Comparison of ENCODE assay signal across 8 cellular contexts in genomic region chr19:661427-662196, GRCh38. TPM values are rescaled to one million over a fixed set of nuclear protein-coding genes. Genes with fewer than 3 reads are reported as not detected.
DNase-seq lines count a peak whose midpoint lies in the region; FAIRE-seq and TF ChIP-seq lines count a peak whose summit lies in the region.

No MANE protein-coding gene starts in this region.

- H3K36me3 Mint-ChIP-seq in CD8-positive, alpha-beta memory T cell, result peaks cover 0 to 38% (median 0%) of the 10 kb centered on the region in 3 donors

- peak overlapping the region; percentile 84 for H3K4me3 ChIP-seq in CD8-positive, alpha-beta memory T cell (ENCODE audit: low read length)
- H3K4me3 ChIP-seq in esophagus squamous epithelium (peak overlapping the region; percentile 85 to 100 (median 98)), rectal smooth muscle tissue (ENCODE audit: low read length) (peak overlapping the region; percentile 54)

- intact Hi-C loops in esophagus squamous epithelium (cut with DNase I), result no loop called here

- FAIRE-seq in HTR-8/SVneo (lab: Jason Lieb, UNC), result no peak

- H3K4me3 Mint-ChIP-seq in CD8-positive, alpha-beta memory T cell, result peak overlapping the region; percentile 98 to 99 (median 98)

- peaks cover 0 to 3% of the 10 kb centered on the region in 2 donors for H3K27me3 Mint-ChIP-seq in CD8-positive, alpha-beta memory T cell

- CTCF ChIA-PET in CD8-positive, alpha-beta memory T cell (lab: Charles Lee), result interaction anchor here (0.6 to 1.6 kb wide), 3 partner anchors 13 to 341 kb away, joined by 3 to 4 read pairs (median 4); no protein-coding TSS in a partner anchor

- no peaks in the 10 kb centered on the region for H3K9me3 ChIP-seq in CD8-positive, alpha-beta memory T cell (ENCODE audit: low read length)
- no peaks in the 10 kb centered on the region for H3K9me3 ChIP-seq in esophagus squamous epithelium

- peaks cover 29 to 64% (median 34%) of the 10 kb centered on the region in 3 donors for H3K4me1 Mint-ChIP-seq in CD8-positive, alpha-beta memory T cell

- H3K27ac ChIP-seq in CD8-positive, alpha-beta memory T cell (ENCODE audit: low read depth, low read length), result peak overlapping the region; percentile 91
- peak overlapping the region; percentile 93 to 99 (median 98) for H3K27ac ChIP-seq in esophagus squamous epithelium
- peak overlapping the region; percentile 3 for H3K27ac ChIP-seq in rectal smooth muscle tissue (ENCODE audit: low read depth, low read length)

- H3K9me3 Mint-ChIP-seq in CD8-positive, alpha-beta memory T cell, result no peaks in the 10 kb centered on the region

- WGBS in esophagus squamous epithelium, 2 donors, result 2 to 14% methylated on average over 12 to 13 of the region's 31 CpGs

- H3K27me3 ChIP-seq in CD8-positive, alpha-beta memory T cell (ENCODE audit: insufficient read depth, low read length, poor library complexity, severe bottlenecking), result no peaks in the 10 kb centered on the region
- H3K27me3 ChIP-seq in esophagus squamous epithelium (no peaks in the 10 kb centered on the region), rectal smooth muscle tissue (ENCODE audit: control insufficient read depth, insufficient read depth, low read length) (no peaks in the 10 kb centered on the region)

- POLR2A ChIA-PET in CD8-positive, alpha-beta memory T cell (lab: Charles Lee), result interaction anchor here (0.5 to 2.5 kb wide), 5 partner anchors 11 to 416 kb away, joined by 3 to 20 read pairs (median 4); partner anchors contain the start of gene POLRMT

- peaks cover 52% of the 10 kb centered on the region for H3K4me1 ChIP-seq in CD8-positive, alpha-beta memory T cell (ENCODE audit: insufficient read depth, low read length)
- H3K4me1 ChIP-seq in esophagus squamous epithelium, result peaks cover 52 to 78% (median 61%) of the 10 kb centered on the region in 3 donors
- peaks cover 10% of the 10 kb centered on the region for H3K4me1 ChIP-seq in rectal smooth muscle tissue (ENCODE audit: control insufficient read depth, insufficient read depth, low read length)

- peak; percentile 52 to 83 (median 74) for DNase-seq in CD8-positive, alpha-beta memory T cell
- DNase-seq in Kasumi-1 (lab: John Stamatoyannopoulos, UW) (peak; percentile 65 to 70), activated T-cell treated with anti-CD3 and anti-CD28 coated beads for 1 hour (ENCODE audit: low read depth) (peak; percentile 53), esophagus squamous epithelium (lab: John Stamatoyannopoulos, UW) (no peak), ureter (ENCODE audit: low spot score) (no peak), HTR-8/SVneo (ENCODE audit: insufficient read length, low spot score) (no peak), hypothalamus (lab: John Stamatoyannopoulos, UW) (no peak)

- H3K27ac Mint-ChIP-seq in CD8-positive, alpha-beta memory T cell, result peak overlapping the region; percentile 96 to 100 (median 100)

- no peak for TF ChIP-seq CTCF in esophagus squamous epithelium (IDR thresholded peaks at IDR 0.05)

- H3K9ac ChIP-seq in rectal smooth muscle tissue (ENCODE audit: low read length), result peak overlapping the region; percentile 21

- TF ChIP-seq POLR2A in esophagus squamous epithelium (IDR thresholded peaks at IDR 0.05), result peak in 1 of 4 donors; percentile 5

- H3K36me3 ChIP-seq in CD8-positive, alpha-beta memory T cell (ENCODE audit: insufficient read depth, low read length), result no peaks in the 10 kb centered on the region
- H3K36me3 ChIP-seq in esophagus squamous epithelium, result peaks cover 0 to 21% (median 0%) of the 10 kb centered on the region in 3 donors
- no peaks in the 10 kb centered on the region for H3K36me3 ChIP-seq in rectal smooth muscle tissue (ENCODE audit: control insufficient read depth, insufficient read depth, low read length)

RNA-seq across cellular contexts. Expression of gene RNF126, which starts 1.4 kb away (rescaled TPM):
- total RNA-seq in CD8-positive, alpha-beta memory T cell, result 10 to 100 TPM; 89.6 to 95.5 TPM
- 100.0 TPM for polyA plus RNA-seq in CD8-positive, alpha-beta memory T cell
- total RNA-seq in esophagus squamous epithelium, result 100 to 1,000 TPM in 2 of 4 donors, 10 to 100 TPM in 2; 82.1 to 118 (median 98.4) TPM
- total RNA-seq in ureter, result 54.5 TPM

RNA-seq across cellular contexts. Expression of gene FSTL3, which starts 14.6 kb away (rescaled TPM):
- total RNA-seq in CD8-positive, alpha-beta memory T cell, result 1 to 10 TPM; 7.7 to 8.0 TPM
- polyA plus RNA-seq in CD8-positive, alpha-beta memory T cell, result 0.81 TPM
- total RNA-seq in esophagus squamous epithelium, result 10 to 100 TPM in 3 of 4 donors, 1 to 10 TPM in 1; 4.4 to 43.3 (median 17.7) TPM
- total RNA-seq in ureter, result 29.8 TPM

RNA-seq across cellular contexts. Expression of gene FGF22, which starts 21.9 kb away (rescaled TPM):
- total RNA-seq in CD8-positive, alpha-beta memory T cell, result under 1 TPM; 0.20 to 0.22 TPM
- polyA plus RNA-seq in CD8-positive, alpha-beta memory T cell, result not detected
- 1 to 10 TPM in 1 of 4 donors, under 1 TPM in 1, not detected in 2; 0.38 to 1.6 TPM for total RNA-seq in esophagus squamous epithelium
- 0.29 TPM for total RNA-seq in ureter

RNA-seq across cellular contexts. Expression of gene POLRMT, which starts 28.3 kb away (rescaled TPM):
- total RNA-seq in CD8-positive, alpha-beta memory T cell, result 10 to 100 TPM; 75.2 to 77.3 TPM
- 58.8 TPM for polyA plus RNA-seq in CD8-positive, alpha-beta memory T cell
- total RNA-seq in esophagus squamous epithelium, result 10 to 100 TPM; 23.5 to 32.3 (median 25.0) TPM
- 56.4 TPM for total RNA-seq in ureter

RNA-seq across cellular contexts. Expression of gene PRSS57, which starts 33.6 kb away (rescaled TPM):
- total RNA-seq in CD8-positive, alpha-beta memory T cell, result not detected
- not detected for polyA plus RNA-seq in CD8-positive, alpha-beta memory T cell
- not detected for total RNA-seq in esophagus squamous epithelium
- total RNA-seq in ureter, result not detected

Comparison
In these comparisons a context has a peak if more than half of its experiments do, and no peak if none do; other contexts are left out.
1. DNase-seq: peak in CD8-positive, alpha-beta memory T cell (5 of 5), Kasumi-1 (2 of 2) and activated T-cell treated with anti-CD3 and anti-CD28 coated beads for 1 hour (single experiment); none in esophagus squamous epithelium (single experiment), ureter (single experiment), HTR-8/SVneo (single experiment) and hypothalamus (0 of 51).
2. H3K27ac ChIP-seq: peak in every context shown above with its lines; median percentile 98 in esophagus squamous epithelium; 91 in CD8-positive, alpha-beta memory T cell; 3 in rectal smooth muscle tissue.
3. Peak in every context shown above with its lines, with median percentiles within 50 percentile points of each other: H3K4me3 ChIP-seq.